1 cellular context compared by ENCODE assay signal in the genomic region with DNA sequence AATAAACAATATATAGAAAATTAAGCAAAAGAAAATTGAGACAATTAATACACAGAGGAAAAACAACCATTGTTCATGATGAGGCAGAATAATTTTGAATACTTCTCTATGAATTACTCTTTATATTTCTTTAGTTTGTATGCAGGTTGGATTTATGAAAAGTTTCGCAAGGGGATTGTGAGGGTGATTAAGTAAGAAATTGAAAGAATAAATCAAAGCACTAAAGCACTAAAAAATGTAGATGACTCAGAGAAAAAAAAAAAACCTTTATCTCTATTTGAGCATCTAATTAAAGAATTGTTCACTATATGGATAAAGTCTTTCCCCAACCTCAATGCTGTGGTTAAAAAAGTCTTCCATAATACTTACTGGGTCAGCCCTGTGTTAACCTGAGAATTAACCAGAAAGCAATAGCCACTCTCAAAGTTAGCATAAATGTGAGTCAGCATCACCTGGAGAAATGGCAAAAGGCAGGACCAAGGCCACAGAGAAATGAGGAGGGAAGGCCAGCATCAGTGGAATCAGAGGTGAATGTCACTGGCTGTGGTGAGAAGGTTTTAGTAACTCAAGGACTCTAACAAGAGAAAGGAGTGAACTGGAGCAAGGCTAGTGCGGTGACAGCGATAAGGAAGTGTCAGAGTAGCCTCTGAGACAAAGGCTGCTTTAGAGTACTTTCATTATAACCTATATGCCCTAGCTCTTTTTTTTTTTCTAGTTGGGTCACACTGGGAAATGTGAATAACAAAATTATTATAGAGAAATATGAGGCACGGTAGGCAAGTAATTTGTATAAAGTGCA.
TF ChIP-seq lines count a peak whose summit lies in the region.

No MANE protein-coding gene starts in this region.

TF ChIP-seq in neural cell, 6 proteins besides CTCF, POLR2A, EP300 and RAD21 (continued from another document):
- TF ChIP-seq EZH2 (IDR thresholded peaks at IDR 0.05; ENCODE audit: borderline replicate concordance, insufficient read depth, low read length, poor library complexity, severe bottlenecking) (no peak), SMC3 (conservative IDR thresholded peaks at IDR 0.05; ENCODE audit: poor library complexity) (no peak), POLR2AphosphoS5 (IDR thresholded peaks at IDR 0.05) (no peak)
